11 cellular contexts compared by ENCODE assay signal in the genomic region with DNA sequence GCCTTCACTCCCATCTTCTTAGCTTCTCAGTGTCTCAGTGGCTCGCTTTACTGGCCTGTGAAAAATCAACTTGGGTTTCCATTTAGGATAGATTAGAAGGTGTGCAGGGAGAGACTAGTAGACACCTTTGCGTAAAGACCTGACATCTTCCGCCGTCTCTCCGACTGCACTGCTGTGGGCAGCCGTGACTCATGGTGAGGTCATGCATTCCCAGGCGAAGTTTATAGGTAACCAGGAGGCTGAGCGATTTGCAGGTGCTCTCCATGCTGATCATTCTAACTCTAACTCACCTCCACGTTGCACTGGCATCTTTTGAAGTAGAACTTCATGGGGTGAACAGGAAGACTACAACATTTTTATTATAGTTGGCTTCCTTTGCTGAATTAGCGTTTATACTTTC.
DNase-seq lines count a peak whose midpoint lies in the region; ATAC-seq and TF ChIP-seq lines count a peak whose summit lies in the region.
"Had no signal": no experiment of that assay in that cellular context is flagged by ENCODE, and none has a peak within 500 bp of the region (broad histone marks: within the 10 kb centered on the region; RNA-seq: fewer than 3 reads in every experiment).

No MANE protein-coding gene starts in this region.

- H3K27ac ChIP-seq in coronary artery = no peak overlapping the region
- H3K27ac ChIP-seq: neutrophil, WERI-Rb-1 had no signal

- no peak for TF ChIP-seq CTCF in coronary artery (IDR thresholded peaks at IDR 0.05)

- H3K4me3 ChIP-seq in coronary artery = no peak overlapping the region

- DNase-seq in activated CD4-positive, CD25-positive, alpha-beta regulatory T cell treated with anti-CD3 and anti-CD28 coated beads, Interleukin-2, amount 50 U/mL, for 16 hours (ENCODE audit: low read depth, low spot score) = peak; percentile 14
- no peak for DNase-seq in activated CD4-positive, CD25-positive, alpha-beta regulatory T cell treated with anti-CD3 and anti-CD28 coated beads, Interleukin-2, amount 50 U/mL, for 72 hours
- peak; percentile 23 to 43 for DNase-seq in stimulated activated CD4-positive, alpha-beta T cell treated with anti-CD3 and anti-CD28 coated beads, Interleukin-2, amount 100 ng/mL, for 48 hours
- DNase-seq in activated gamma-delta T cell treated with Interleukin-2 at 50 U/mL for 16 hours (no peak), coronary artery (ENCODE audit: low spot score) (no peak)
- DNase-seq: MM.1S, WERI-Rb-1 had no signal

- ATAC-seq in activated CD4-positive, CD25-positive, alpha-beta regulatory T cell treated with anti-CD3 and anti-CD28 coated beads, Interleukin-2, amount 50 U/mL, for 24 hours = peak; percentile 42 to 45
- ATAC-seq in esophagus mucosa (peak; percentile 75), GM18502 (IDR thresholded peaks at IDR 0.05; ENCODE audit: poor library complexity, unreplicated experiment) (no peak)

Comparison
In these comparisons a context has a peak if more than half of its experiments do, and no peak if none do; other contexts are left out.
1. DNase-seq: peak in activated CD4-positive, CD25-positive, alpha-beta regulatory T cell treated with anti-CD3 and anti-CD28 coated beads, Interleukin-2, amount 50 U/mL, for 16 hours (single experiment) and stimulated activated CD4-positive, alpha-beta T cell treated with anti-CD3 and anti-CD28 coated beads, Interleukin-2, amount 100 ng/mL, for 48 hours (2 of 2); none in activated CD4-positive, CD25-positive, alpha-beta regulatory T cell treated with anti-CD3 and anti-CD28 coated beads, Interleukin-2, amount 50 U/mL, for 72 hours (single experiment), activated gamma-delta T cell treated with Interleukin-2 at 50 U/mL for 16 hours (single experiment) and coronary artery (single experiment).